ENCODE assay signal across 8 cellular contexts in the genomic region with DNA sequence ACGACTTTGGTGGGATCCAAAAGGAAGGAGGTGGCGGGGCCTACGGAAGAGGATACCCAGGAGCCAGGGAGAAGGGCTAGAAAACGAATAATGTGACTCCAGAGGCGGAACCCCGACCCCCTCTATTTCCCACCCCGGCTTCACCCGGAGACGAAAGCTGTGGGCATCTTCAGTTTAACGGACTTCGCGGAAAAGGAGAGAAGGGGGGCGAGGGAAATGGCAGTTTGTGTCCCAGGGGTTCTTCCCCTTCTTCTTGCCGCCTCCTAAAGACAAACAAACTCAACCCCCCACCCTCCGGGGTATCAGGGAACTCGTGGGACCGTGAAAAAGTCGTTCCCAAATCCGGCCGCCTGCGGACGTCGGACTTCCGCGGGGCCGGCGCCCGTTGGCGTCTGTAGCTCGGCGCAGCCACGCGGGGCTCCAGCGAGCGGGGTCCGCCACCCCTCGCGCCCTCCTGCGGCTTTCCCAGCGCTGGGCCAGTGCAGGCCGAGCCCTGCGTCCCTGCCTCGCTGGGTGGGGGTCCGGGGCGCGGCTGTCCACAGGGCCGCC. TPM values are rescaled to one million over a fixed set of nuclear protein-coding genes. Genes with fewer than 3 reads are reported as not detected.
DNase-seq lines count a peak whose midpoint lies in the region; ATAC-seq, FAIRE-seq and TF ChIP-seq lines count a peak whose summit lies in the region.

No MANE protein-coding gene starts in this region.

- H3K9me3 Mint-ChIP-seq in activated naive CD8-positive, alpha-beta T cell (ENCODE audit: low read depth), result no peaks in the 10 kb centered on the region

- H3K4me3 Mint-ChIP-seq in activated naive CD8-positive, alpha-beta T cell, result peak overlapping the region; percentile 98

- H3K9me3 ChIP-seq in BE2C, result no peaks in the 10 kb centered on the region
- no peaks in the 10 kb centered on the region for H3K9me3 ChIP-seq in SJCRH30 (replicated peaks)

- ATAC-seq in GM19397 (IDR thresholded peaks at IDR 0.05; ENCODE audit: unreplicated experiment), result peak; percentile 32

- H3K4me1 ChIP-seq in BE2C (no peaks in the 10 kb centered on the region), SJCRH30 (no peaks in the 10 kb centered on the region)

- H3K4me1 Mint-ChIP-seq in activated naive CD8-positive, alpha-beta T cell (ENCODE audit: low read depth), result peaks cover 50% of the 10 kb centered on the region

- no peaks in the 10 kb centered on the region for H3K27me3 Mint-ChIP-seq in activated naive CD8-positive, alpha-beta T cell

- H3K4me3 ChIP-seq in BE2C (ENCODE audit: low read depth, low read length), result peak overlapping the region; percentile 63
- H3K4me3 ChIP-seq in SJCRH30, result no peak overlapping the region

- no peaks in the 10 kb centered on the region for H3K36me3 ChIP-seq in BE2C
- H3K36me3 ChIP-seq in SJCRH30, result no peaks in the 10 kb centered on the region

- DNase-seq in BE2C (peak; percentile 61), LHCN-M2 (ENCODE audit: low read depth) (peak; percentile 25), iPS-NIHi7 (ENCODE audit: extremely low spot score) (peak; percentile 22), SJCRH30 (no peak), HTR-8/SVneo (ENCODE audit: insufficient read length, low spot score) (no peak)
- DNase-seq in stimulated activated CD8-positive, alpha-beta memory T cell treated with anti-CD3 and anti-CD28 coated beads, Interleukin-4, amount 100 ng/mL, for 48 hours, result peak; percentile 57

- FAIRE-seq in HTR-8/SVneo (lab: Jason Lieb, UNC), result no peak

- peaks cover 12% of the 10 kb centered on the region for H3K36me3 Mint-ChIP-seq in activated naive CD8-positive, alpha-beta T cell

- TF ChIP-seq CTCF in BE2C (IDR thresholded peaks at IDR 0.05; ENCODE audit: low read depth, low read length), result no peak

- H3K27ac Mint-ChIP-seq in activated naive CD8-positive, alpha-beta T cell, result peak overlapping the region; percentile 87

- no peak overlapping the region for H3K27ac ChIP-seq in SJCRH30

- H3K27me3 ChIP-seq in BE2C (peaks cover 71% of the 10 kb centered on the region), SJCRH30 (no peaks in the 10 kb centered on the region)

RNA-seq across cellular contexts. Expression of gene LEF1, which starts 3.6 kb away (rescaled TPM):
- not detected for polyA plus RNA-seq in BE2C (2012; ENCODE audit: insufficient read depth, insufficient read length, low read depth)
- 8.2 and 10.8 TPM in 2 replicates for total RNA-seq in LHCN-M2 (2014; rRNA removed)
- 3.2 TPM for polyA plus RNA-seq in LHCN-M2 (2012)
- total RNA-seq in SJCRH30 (2014; rRNA removed; shearing (Covaris generic)), result 83.9 and 84.4 TPM in 2 replicates

Comparison
In these comparisons a context has a peak if more than half of its experiments do, and no peak if none do; other contexts are left out.
1. DNase-seq: peak in BE2C (single experiment), LHCN-M2 (single experiment), iPS-NIHi7 (single experiment) and stimulated activated CD8-positive, alpha-beta memory T cell treated with anti-CD3 and anti-CD28 coated beads, Interleukin-4, amount 100 ng/mL, for 48 hours (single experiment); none in SJCRH30 (0 of 2) and HTR-8/SVneo (single experiment).